9 cellular contexts compared by ENCODE assay signal in the genomic region with DNA sequence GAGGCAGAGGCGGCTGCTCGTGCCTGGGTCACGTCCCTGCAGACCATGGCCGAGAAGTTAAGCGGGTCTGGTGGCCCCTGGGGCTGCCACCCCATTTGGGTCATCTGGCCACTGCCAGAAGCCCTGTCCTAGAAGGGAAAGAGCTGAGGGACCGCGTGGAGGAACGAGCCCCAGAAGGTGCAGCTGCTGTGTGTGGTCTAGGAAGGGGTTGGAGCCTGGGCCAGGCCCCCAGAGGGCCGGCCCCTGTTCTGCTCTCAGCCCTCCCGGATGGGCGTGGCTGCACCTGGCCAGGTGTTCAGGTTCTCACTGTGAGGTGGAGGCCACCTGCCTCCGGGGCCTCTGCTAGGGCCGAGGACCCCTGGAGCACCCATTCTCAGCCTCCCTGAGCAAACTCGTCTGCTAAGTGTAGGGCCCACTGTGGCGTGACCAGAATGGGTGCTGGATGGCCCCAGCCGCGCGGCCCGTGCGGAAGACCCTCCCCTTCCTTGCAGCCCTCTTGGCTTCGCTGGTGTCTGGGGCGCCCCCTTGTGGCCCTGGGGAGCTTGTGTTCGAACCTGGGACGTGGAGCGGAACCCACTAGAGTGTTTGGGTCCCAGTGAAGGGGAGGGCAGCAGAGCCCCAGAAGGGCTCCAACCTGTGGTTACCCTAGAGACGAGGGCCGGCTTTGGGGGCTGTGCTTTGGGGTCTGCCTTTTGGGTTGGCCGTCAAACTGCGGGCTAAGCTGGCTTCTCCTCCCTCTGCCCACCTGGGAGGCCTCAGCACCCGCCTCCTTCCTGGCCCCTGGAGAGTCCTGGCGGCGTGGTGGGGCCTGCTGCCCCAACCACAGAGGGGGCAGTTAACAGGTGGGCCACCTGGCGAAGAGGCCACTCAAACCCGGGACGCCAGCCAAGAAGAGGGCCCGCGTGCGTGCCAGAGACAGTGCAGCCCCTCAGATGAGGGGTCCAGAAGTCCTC. TPM values are rescaled to one million over a fixed set of nuclear protein-coding genes. Genes with fewer than 3 reads are reported as not detected.
DNase-seq lines count a peak whose midpoint lies in the region; ATAC-seq and TF ChIP-seq lines count a peak whose summit lies in the region.
"Had no signal": no experiment of that assay in that cellular context is flagged by ENCODE, and none has a peak within 500 bp of the region (broad histone marks: within the 10 kb centered on the region; RNA-seq: fewer than 3 reads in every experiment).

No MANE protein-coding gene starts in this region.

- H3K79me2 ChIP-seq in OCI-LY1 (ENCODE audit: insufficient read depth, low read length), result no peaks in the 10 kb centered on the region

- peak overlapping the region; percentile 42; the same call in 1 of the 2 replicates for H3K9ac ChIP-seq in OCI-LY1 (ENCODE audit: low read length)
- peak overlapping the region in 1 of 5 donors; percentile 7 for H3K9ac ChIP-seq in subcutaneous abdominal adipose tissue (ENCODE audit: low read length in 5 of 5)

- intact Hi-C loops in esophagus squamous epithelium (cut with DNase I), result no loop called here

- no peaks in the 10 kb centered on the region for H4K20me1 ChIP-seq in OCI-LY1 (ENCODE audit: insufficient read depth, low read length)

- H3K4me3 ChIP-seq in OCI-LY1 (ENCODE audit: low read depth, low read length, poor library complexity, severe bottlenecking) (peak overlapping the region; percentile 62), esophagus squamous epithelium (peak overlapping the region; percentile 51 to 73 (median 59)), subcutaneous abdominal adipose tissue (ENCODE audit: low read depth in 1 of 5, low read length in 5 of 5) (peak overlapping the region in 4 of 5 donors; percentile 17 to 73 (median 65))

- no peak for ATAC-seq in HG03521 (IDR thresholded peaks at IDR 0.05; ENCODE audit: unreplicated experiment)

- H3K27me3 ChIP-seq in OCI-LY1 (ENCODE audit: insufficient read depth, low read length) (no peaks in the 10 kb centered on the region; the same call in 1 of the 2 replicates), esophagus squamous epithelium (peaks cover 0 to 10% (median 0%) of the 10 kb centered on the region in 4 donors), subcutaneous abdominal adipose tissue (ENCODE audit: control insufficient read depth in 5 of 5, insufficient read depth in 4 of 5, low read length in 5 of 5) (no peaks in the 10 kb centered on the region)

- peaks cover 12% of the 10 kb centered on the region for H3K4me1 Mint-ChIP-seq in neural crest cell

- H3K36me3 Mint-ChIP-seq in neural crest cell (ENCODE audit: low read depth), result peaks cover 2% of the 10 kb centered on the region

- peak overlapping the region; percentile 81 for H3K27ac Mint-ChIP-seq in neural crest cell (ENCODE audit: unreplicated experiment)

- H3K9me2 ChIP-seq in OCI-LY1 (ENCODE audit: low read depth, low read length), result no peaks in the 10 kb centered on the region

- in situ Hi-C loops in Caki2 (cut with HindIII; ENCODE audit: low pct_unique_long_range_greater_than_20kb, low sequenced_read_pairs), result no loop called here

- H3K9me3 ChIP-seq in OCI-LY1 (ENCODE audit: low read length) (no peaks in the 10 kb centered on the region), esophagus squamous epithelium (no peaks in the 10 kb centered on the region), subcutaneous abdominal adipose tissue (ENCODE audit: control insufficient read depth in 5 of 5, low read length in 5 of 5) (no peaks in the 10 kb centered on the region)

- 2% methylated on average over 7 of the region's 38 CpGs; no CpG with 5 or more reads in 1 of the 2 donors for WGBS in esophagus squamous epithelium, 2 donors

- no peak overlapping the region for H2AFZ ChIP-seq in OCI-LY1 (ENCODE audit: low read length)

- H3F3A ChIP-seq in OCI-LY1 (ENCODE audit: insufficient read depth, low read length), result no peaks in the 10 kb centered on the region

- peak overlapping the region; percentile 74 for H3K4me2 ChIP-seq in OCI-LY1 (ENCODE audit: low read length)

- TF ChIP-seq POLR2A in esophagus squamous epithelium (IDR thresholded peaks at IDR 0.05), result no peak

- H3K4me1 ChIP-seq in OCI-LY1 (ENCODE audit: insufficient read depth, low read length, severe bottlenecking), result peaks cover 13% of the 10 kb centered on the region
- peaks cover 13 to 30% (median 20%) of the 10 kb centered on the region in 3 donors for H3K4me1 ChIP-seq in esophagus squamous epithelium
- peaks cover 2 to 34% (median 19%) of the 10 kb centered on the region in 5 donors for H3K4me1 ChIP-seq in subcutaneous abdominal adipose tissue (ENCODE audit: control insufficient read depth in 5 of 5, insufficient read depth in 5 of 5, low read length in 5 of 5)

- H3K27me3 Mint-ChIP-seq in neural crest cell (ENCODE audit: low read depth), result peaks cover 4% of the 10 kb centered on the region

- no peaks in the 10 kb centered on the region for H3K9me3 Mint-ChIP-seq in neural crest cell

- H3K36me3 ChIP-seq in OCI-LY1 (ENCODE audit: insufficient read depth, low read length), result no peaks in the 10 kb centered on the region
- peaks cover 0 to 12% (median 0%) of the 10 kb centered on the region in 3 donors for H3K36me3 ChIP-seq in esophagus squamous epithelium
- H3K36me3 ChIP-seq in subcutaneous abdominal adipose tissue (ENCODE audit: control insufficient read depth in 5 of 5, insufficient read depth in 5 of 5, low read length in 5 of 5), result peaks cover 0 to 12% (median 10%) of the 10 kb centered on the region in 5 donors

- TF ChIP-seq CTCF in OCI-LY1 (IDR thresholded peaks at IDR 0.05; ENCODE audit: low read length) (peak; percentile 82), esophagus squamous epithelium (IDR thresholded peaks at IDR 0.05) (peak in 5 of 6 experiments; percentile 53 to 75 (median 55)), neural crest cell (conservative IDR thresholded peaks at IDR 0.05) (peak; percentile 93)

- H3K4me3 Mint-ChIP-seq in neural crest cell, result peak overlapping the region; percentile 88

- no peak overlapping the region for H3K27ac ChIP-seq in OCI-LY1 (ENCODE audit: low read depth, low read length, poor library complexity, severe bottlenecking)
- peak overlapping the region in 2 of 4 donors; percentile 50 to 52 for H3K27ac ChIP-seq in esophagus squamous epithelium
- H3K27ac ChIP-seq in subcutaneous abdominal adipose tissue (ENCODE audit: low read depth, low read length), result no peak overlapping the region

- DNase-seq in Caki2 (ENCODE audit: low read depth), result peak; percentile 70
- DNase-seq in HuH-7 (ENCODE audit: low spot score), result peak; percentile 92
- peak; percentile 67 for DNase-seq in activated T-cell treated with anti-CD3 and anti-CD28 coated beads for 1 hour (ENCODE audit: low read depth)
- DNase-seq in esophagus squamous epithelium (lab: John Stamatoyannopoulos, UW), result no peak
- peak; percentile 83 for DNase-seq in neural crest cell (ENCODE audit: low read depth, low spot score)

RNA-seq across cellular contexts. Expression of gene LRCOL1, which starts 49.3 kb away (rescaled TPM):
- total RNA-seq in Caki2 (2014; rRNA removed; shearing (Covaris generic); ENCODE audit: low replicate concordance), result not detected in 2 replicates
- 1 to 10 TPM in 1 of 4 donors, not detected in 3; 1.5 TPM for total RNA-seq in esophagus squamous epithelium
- total RNA-seq in neural crest cell, result 0.93 and 1.7 TPM in 2 replicates
- total RNA-seq: activated CD8-positive, alpha-beta memory T cell treated with anti-CD3 and anti-CD28 coated beads for 36 hours had no signal

RNA-seq across cellular contexts. Expression of gene P2RX2, which starts 57.5 kb away (rescaled TPM):
- not detected in 2 replicates for total RNA-seq in Caki2 (2014; rRNA removed; shearing (Covaris generic); ENCODE audit: low replicate concordance)
- total RNA-seq in esophagus squamous epithelium (1 to 10 TPM in 1 of 4 donors, under 1 TPM in 1, not detected in 2; 0.35 to 8.0 TPM), neural crest cell (not detected in 2 replicates)
- total RNA-seq: activated CD8-positive, alpha-beta memory T cell treated with anti-CD3 and anti-CD28 coated beads for 36 hours had no signal
